10 cellular contexts compared by ENCODE assay signal in genomic region chr3:8663177-8664061, GRCh38. TPM values are rescaled to one million over a fixed set of nuclear protein-coding genes. Genes with fewer than 3 reads are reported as not detected.
DNase-seq lines count a peak whose midpoint lies in the region; ATAC-seq and TF ChIP-seq lines count a peak whose summit lies in the region.
"Had no signal": no experiment of that assay in that cellular context is flagged by ENCODE, and none has a peak within 500 bp of the region (broad histone marks: within the 10 kb centered on the region; RNA-seq: fewer than 3 reads in every experiment).

No MANE protein-coding gene starts in this region.

- peaks cover 38% of the 10 kb centered on the region for H3K4me1 Mint-ChIP-seq in osteocyte (ENCODE audit: unreplicated experiment)
- H3K4me1 Mint-ChIP-seq: central memory CD8-positive, alpha-beta T cell had no signal

- no peak overlapping the region for H3K4me3 Mint-ChIP-seq in osteocyte (ENCODE audit: unreplicated experiment)
- H3K4me3 Mint-ChIP-seq: CD8-positive, alpha-beta T cell; central memory CD8-positive, alpha-beta T cell had no signal

- H3K36me3 Mint-ChIP-seq in osteocyte (ENCODE audit: unreplicated experiment): peaks cover 3% of the 10 kb centered on the region
- H3K36me3 Mint-ChIP-seq: CD8-positive, alpha-beta T cell had no signal

- H3K27ac Mint-ChIP-seq in osteocyte (ENCODE audit: unreplicated experiment): no peak overlapping the region
- H3K27ac Mint-ChIP-seq: CD8-positive, alpha-beta T cell had no signal

- H3K4me3 ChIP-seq in WI38 (ENCODE audit: low read depth, low read length): no peak overlapping the region
- H3K4me3 ChIP-seq in fibroblast of pulmonary artery (replicated peaks; ENCODE audit: low read depth, low read length): no peak overlapping the region

- H3K27me3 Mint-ChIP-seq in osteocyte (ENCODE audit: unreplicated experiment): no peaks in the 10 kb centered on the region

- TF ChIP-seq CTCF in WI38 (IDR thresholded peaks at IDR 0.05; ENCODE audit: low read depth, low read length): peak; percentile 46
- peak; percentile 65 for TF ChIP-seq CTCF in fibroblast of pulmonary artery (IDR thresholded peaks at IDR 0.05; ENCODE audit: low read length, missing control alignments)
- TF ChIP-seq CTCF in osteocyte (IDR thresholded peaks at IDR 0.05): peak; percentile 82

- peak; percentile 15 to 19 for DNase-seq in NCI-H187 (lab: John Stamatoyannopoulos, UW)
- no peak for DNase-seq in NCI-H187 treated with DMSO at 0.1 percent for 48 hours (lab: John Stamatoyannopoulos, UW)
- DNase-seq in NCI-H1048 (lab: John Stamatoyannopoulos, UW): peak; percentile 8
- peak; percentile 74 for DNase-seq in fibroblast of pulmonary artery (ENCODE audit: low read depth)
- DNase-seq in osteocyte (ENCODE audit: extremely low spot score, unreplicated experiment): no peak

- H3K9me3 Mint-ChIP-seq in osteocyte (ENCODE audit: unreplicated experiment): no peaks in the 10 kb centered on the region
- H3K9me3 Mint-ChIP-seq: CD8-positive, alpha-beta T cell had no signal

- ATAC-seq in GM21447 (IDR thresholded peaks at IDR 0.05; ENCODE audit: unreplicated experiment) (peak; percentile 45), HG02642 (IDR thresholded peaks at IDR 0.05; ENCODE audit: poor library complexity, unreplicated experiment) (no peak)
- ATAC-seq: CD8-positive, alpha-beta T cell had no signal

RNA-seq across cellular contexts. Expression of gene SSUH2, which starts 18.8 kb away (rescaled TPM):
- total RNA-seq in osteocyte: not detected in 2 replicates
- total RNA-seq: CD8-positive, alpha-beta T cell had no signal

Comparison
In these comparisons a context has a peak if more than half of its experiments do, and no peak if none do; other contexts are left out.
1. DNase-seq: peak in NCI-H187 (2 of 2), NCI-H1048 (single experiment) and fibroblast of pulmonary artery (single experiment); none in NCI-H187 treated with DMSO at 0.1 percent for 48 hours (single experiment) and osteocyte (single experiment).
2. Peak in every context shown above with its lines, with median percentiles within 50 percentile points of each other: CTCF ChIP-seq.